ENCODE assay signal across 14 cellular contexts in the genomic region with DNA sequence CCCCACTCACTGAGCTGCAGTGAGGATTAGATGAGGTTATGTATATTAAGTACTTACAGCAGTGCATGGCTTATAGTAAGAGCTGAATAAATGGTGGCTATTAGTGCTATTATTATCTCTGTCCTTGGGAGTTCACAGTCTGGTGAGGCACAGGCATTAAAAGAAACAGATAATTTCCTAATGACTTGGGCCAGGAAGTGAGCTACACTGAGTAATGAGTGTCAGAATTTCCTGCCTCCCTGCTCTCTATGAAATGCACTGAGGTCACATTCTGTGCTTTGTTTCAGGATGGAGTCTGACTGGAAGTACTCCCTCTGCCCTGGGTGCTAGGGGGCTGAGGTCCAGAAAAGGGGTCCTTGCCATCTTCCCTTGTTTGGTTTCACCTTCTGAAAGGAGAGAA. TPM values are rescaled to one million over a fixed set of nuclear protein-coding genes. Genes with fewer than 3 reads are reported as not detected.
A peak's percentile ranks its signal among the peaks of the same experiment; 100 is the strongest.
DNase-seq lines count a peak whose midpoint lies in the region; ATAC-seq, FAIRE-seq and TF ChIP-seq lines count a peak whose summit lies in the region.
"Had no signal": no experiment of that assay in that cellular context is flagged by ENCODE, and none has a peak within 500 bp of the region (broad histone marks: within the 10 kb centered on the region; RNA-seq: fewer than 3 reads in every experiment).

No MANE protein-coding gene starts in this region.

- no peak for TF ChIP-seq POLR2A in HepG2 (IDR thresholded peaks at IDR 0.05; ENCODE audit: insufficient read depth in 1 of 2, low read depth in 2 of 2, low read length in 2 of 2)

- POLR2A ChIA-PET in HepG2 (lab: Yijun Ruan, JAX): no interaction called here

- H3K27me3 ChIP-seq in liver (ENCODE audit: control insufficient read depth in 4 of 4, insufficient read depth in 4 of 4, low read length in 3 of 4): no peaks in the 10 kb centered on the region
- H3K27me3 ChIP-seq in HepG2 (ENCODE audit: control insufficient read depth in 1 of 2, insufficient read depth in 2 of 2, low read length in 2 of 2): peaks cover 0 to 59% of the 10 kb centered on the region in 2 experiments; a peak in 4 of 5 replicates
- H3K27me3 ChIP-seq: SJCRH30 had no signal

- no peak overlapping the region for H2AFZ ChIP-seq in HepG2 (ENCODE audit: low read length)

- CTCF ChIA-PET in HepG2 (lab: Yijun Ruan, JAX; ENCODE audit: low intra/inter-chr PET ratio, low total read pairs): no interaction called here

- H4K20me1 ChIP-seq in HepG2 (ENCODE audit: insufficient read depth, low read length): no peaks in the 10 kb centered on the region

- BruUV-seq in HepG2 (replicated peaks; lab: Mats Ljungman, UMichigan): no TSS peak

- TF ChIP-seq RAD21 in liver (IDR thresholded peaks at IDR 0.05): peak; percentile 9 to 19
- no peak for TF ChIP-seq RAD21 in HepG2 (CRISPR knock-in tag; IDR thresholded peaks at IDR 0.05)

- TF ChIP-seq EP300 in HepG2 (IDR thresholded peaks at IDR 0.05; ENCODE audit: low read depth in 2 of 2, low read length in 2 of 2) (no peak), HepG2 (CRISPR knock-in tag; IDR thresholded peaks at IDR 0.05; ENCODE audit: borderline replicate concordance) (no peak)

- H3K9me3 ChIP-seq in liver (ENCODE audit: control insufficient read depth in 4 of 4, low read length in 3 of 4) (no peaks in the 10 kb centered on the region), HepG2 (ENCODE audit: low read length) (no peaks in the 10 kb centered on the region)
- H3K9me3 ChIP-seq: SJCRH30 had no signal

- DNase-seq in HepG2 (ENCODE audit: low spot score) (no peak), astrocyte of the spinal cord (ENCODE audit: low read depth, low spot score) (peak; percentile 31), left ventricle myocardium superior (no peak), HTR-8/SVneo (ENCODE audit: insufficient read length, low spot score) (no peak)
- no peak for DNase-seq in stimulated activated CD4-positive, alpha-beta T cell treated with anti-CD3 and anti-CD28 coated beads, Interleukin-2, amount 100 ng/mL, for 24 hours
- no peak for DNase-seq in stimulated activated naive CD8-positive, alpha-beta T cell treated with anti-CD3 and anti-CD28 coated beads, Interleukin-15, Interleukin-2, amounts not matched to agents 100 U/mL and 50 U/mL, for 24 hours
- DNase-seq: activated CD4-positive, alpha-beta T cell treated with anti-CD3 and anti-CD28 coated beads for 1 hour; central memory CD4-positive, alpha-beta T cell; head of caudate nucleus had no signal

- TF ChIP-seq CTCF in liver (IDR thresholded peaks at IDR 0.05; ENCODE audit: low read depth, low read length, missing input control) (no peak), HepG2 (CRISPR knock-in tag; IDR thresholded peaks at IDR 0.05) (no peak), astrocyte of the spinal cord (IDR thresholded peaks at IDR 0.05; ENCODE audit: low read depth, low read length) (no peak)

- intact Hi-C loops in HepG2 (cut with micrococcal nuclease; ENCODE audit: unreplicated experiment) (no loop called here), left ventricle myocardium superior (cut with micrococcal nuclease) (loop anchor here (10.0 kb wide), 1 partner anchor 52 kb away; the partner anchor contains the start of gene LOXL4)

- H3K4me1 ChIP-seq in liver (ENCODE audit: control insufficient read depth in 4 of 4, insufficient read depth in 4 of 4, low read length in 3 of 4) (no peaks in the 10 kb centered on the region), HepG2 (ENCODE audit: insufficient read depth, low read length) (no peaks in the 10 kb centered on the region)

- H3K27ac ChIP-seq in liver (ENCODE audit: low read depth in 1 of 2, low read length in 2 of 2) (peak overlapping the region in 1 of 2 donors; percentile 5), HepG2 (ENCODE audit: extremely low read length, insufficient read depth, low read length) (no peak overlapping the region)
- H3K27ac ChIP-seq: SJCRH30 had no signal

- in situ Hi-C loops in HepG2 (cut with HindIII; ENCODE audit: extremely low pct_ligation_motif_present, low pct_unique_long_range_greater_than_20kb): loop anchor here (25.0 kb wide), 1 partner anchor 404 kb away; no protein-coding TSS in a partner anchor
- in situ Hi-C loops in astrocyte of the spinal cord (cut with HindIII; ENCODE audit: low sequenced_read_pairs): no loop called here

- no peak overlapping the region for H3K4me2 ChIP-seq in HepG2 (ENCODE audit: low read depth, low read length)

- ATAC-seq in HepG2: no peak
- ATAC-seq in left ventricle myocardium superior: peak; percentile 83
- ATAC-seq in GM21367 (IDR thresholded peaks at IDR 0.05; ENCODE audit: unreplicated experiment): no peak
- ATAC-seq in stimulated activated naive CD8-positive, alpha-beta T cell treated with anti-CD3 and anti-CD28 coated beads, Interleukin-15, Interleukin-2, amounts not matched to agents 100 U/mL and 50 U/mL, for 24 hours: no peak

- no peak overlapping the region for H3K9ac ChIP-seq in liver (ENCODE audit: low read depth in 1 of 2, low read length in 2 of 2)
- no peak overlapping the region for H3K9ac ChIP-seq in HepG2 (ENCODE audit: insufficient read depth, low read depth, low read length)

- no peaks in the 10 kb centered on the region for H3K79me2 ChIP-seq in HepG2 (ENCODE audit: insufficient read depth, low read length)

- H3K36me3 ChIP-seq in liver (ENCODE audit: control insufficient read depth in 4 of 4, insufficient read depth in 3 of 4, low read depth in 1 of 4, low read length in 3 of 4) (no peaks in the 10 kb centered on the region), HepG2 (replicated peaks in 1 of 2; ENCODE audit: control insufficient read depth in 1 of 2, insufficient read depth in 2 of 2, low read length in 2 of 2) (no peaks in the 10 kb centered on the region)
- H3K36me3 ChIP-seq: SJCRH30 had no signal

- FAIRE-seq in HepG2 (lab: Jason Lieb, UNC) (no peak), HTR-8/SVneo (lab: Jason Lieb, UNC) (no peak)
- FAIRE-seq: H54 had no signal

- H3K4me3 ChIP-seq in liver (ENCODE audit: low read depth in 1 of 3, low read length in 3 of 3): no peak overlapping the region
- H3K4me3 ChIP-seq in HepG2 (replicated peaks in 1 of 3; ENCODE audit: insufficient read depth in 1 of 3, low read depth in 2 of 3, low read length in 3 of 3): no peak overlapping the region
- no peak overlapping the region for H3K4me3 ChIP-seq in astrocyte of the spinal cord (ENCODE audit: low read depth, low read length)
- H3K4me3 ChIP-seq: SJCRH30 had no signal

TF ChIP-seq in liver, 16 proteins besides CTCF, POLR2A, EP300 and RAD21 (continues in another document):
- TF ChIP-seq, protein P1, sequence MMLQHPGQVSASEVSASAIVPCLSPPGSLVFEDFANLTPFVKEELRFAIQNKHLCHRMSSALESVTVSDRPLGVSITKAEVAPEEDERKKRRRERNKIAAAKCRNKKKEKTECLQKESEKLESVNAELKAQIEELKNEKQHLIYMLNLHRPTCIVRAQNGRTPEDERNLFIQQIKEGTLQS (IDR thresholded peaks at IDR 0.05): no peak

TF ChIP-seq in HepG2, 621 proteins besides CTCF, POLR2A, EP300 and RAD21 (continues in another document):
- TF ChIP-seq ZBTB4 (CRISPR knock-in tag; IDR thresholded peaks at IDR 0.05; ENCODE audit: borderline replicate concordance): no peak
- TF ChIP-seq HOXA3 (CRISPR knock-in tag; IDR thresholded peaks at IDR 0.05): no peak

RNA-seq across cellular contexts. Expression of gene LOXL4, which starts 48.7 kb away (rescaled TPM):
- total RNA-seq in liver (10 to 100 TPM in 1 of 2 donors, under 1 TPM in 1; 0.84 to 18.5 TPM), HepG2 (2016; rRNA removed; fragmentation: Illumina TruSeq; extraction: Trizol) (3.8 and 8.8 TPM in 2 replicates), left ventricle myocardium superior (0.47 TPM)
- polyA plus RNA-seq in liver (1 to 10 TPM in 1 of 2 donors, under 1 TPM in 1; 0.38 to 1.2 TPM), HepG2 (2011; rRNA removed) (21.1 and 31.3 TPM in 2 replicates)
- total RNA-seq in HepG2 (2016; cell fraction: cytosol; rRNA removed; fragmentation: Illumina TruSeq; extraction: Trizol; ENCODE audit: low read depth): 0.91 and 0.97 TPM in 2 replicates
- 3.1 and 9.9 TPM in 2 replicates for total RNA-seq in HepG2 (2016; cell fraction: insoluble cytoplasmic fraction; rRNA removed; fragmentation: Illumina TruSeq; extraction: Trizol)
- total RNA-seq in HepG2 (2016; cell fraction: membrane; rRNA removed; fragmentation: Illumina TruSeq; extraction: Trizol): 2.6 and 3.1 TPM in 2 replicates
- 9.7 TPM in 2 replicates for total RNA-seq in HepG2 (2016; cell fraction: nucleus; rRNA removed; fragmentation: Illumina TruSeq; extraction: Trizol)
- 19.8 and 25.9 TPM in 2 replicates for polyA plus RNA-seq in HepG2 (2011; cell fraction: cytosol; rRNA removed)
- polyA plus RNA-seq in HepG2 (2011; cell fraction: nucleus; rRNA removed): 20.8 and 24.7 TPM in 2 replicates
- 12.1 and 16.1 TPM in 2 replicates for polyA plus RNA-seq in HepG2 (2012)
- 0.87 and 1.0 TPM in 2 replicates for polyA plus RNA-seq in HepG2 (2016; cell fraction: cytosol; fragmentation: Illumina TruSeq; extraction: Trizol; ENCODE audit: low read depth)
- 3.1 and 3.6 TPM in 2 replicates for polyA plus RNA-seq in HepG2 (2016; cell fraction: insoluble cytoplasmic fraction; fragmentation: Illumina TruSeq; extraction: Trizol; ENCODE audit: low read depth)
- polyA plus RNA-seq in HepG2 (2016; cell fraction: membrane; fragmentation: Illumina TruSeq; extraction: Trizol; ENCODE audit: low read depth): 2.1 and 2.4 TPM in 2 replicates
- 12.3 and 13.7 TPM in 2 replicates for polyA plus RNA-seq in HepG2 (2016; cell fraction: nucleus; fragmentation: Illumina TruSeq; extraction: Trizol; ENCODE audit: insufficient read depth, low read depth)
- polyA minus RNA-seq in HepG2 (2011; rRNA and poly(A)+ RNA removed; ENCODE audit: low replicate concordance): 33.3 TPM in 1 of 2 replicates, not detected in the other
- 13.7 and 23.0 TPM in 2 replicates for polyA minus RNA-seq in HepG2 (2011; cell fraction: cytosol; rRNA and poly(A)+ RNA removed)
- 7.2 and 9.9 TPM in 2 replicates for polyA minus RNA-seq in HepG2 (2011; cell fraction: nucleus; rRNA and poly(A)+ RNA removed)
- total RNA-seq: activated T-helper 2 cell treated with anti-CD3 and anti-CD28 coated beads, Interferon-gamma antibody, Interleukin-2, Interleukin-4, amounts not matched to agents 10 μg/mL and 5 μg/mL and 100 μg/mL, durations not matched to agents 14 hours and 24 hours and 36 hours had no signal
